1 cellular context compared by ENCODE assay signal in the genomic region with DNA sequence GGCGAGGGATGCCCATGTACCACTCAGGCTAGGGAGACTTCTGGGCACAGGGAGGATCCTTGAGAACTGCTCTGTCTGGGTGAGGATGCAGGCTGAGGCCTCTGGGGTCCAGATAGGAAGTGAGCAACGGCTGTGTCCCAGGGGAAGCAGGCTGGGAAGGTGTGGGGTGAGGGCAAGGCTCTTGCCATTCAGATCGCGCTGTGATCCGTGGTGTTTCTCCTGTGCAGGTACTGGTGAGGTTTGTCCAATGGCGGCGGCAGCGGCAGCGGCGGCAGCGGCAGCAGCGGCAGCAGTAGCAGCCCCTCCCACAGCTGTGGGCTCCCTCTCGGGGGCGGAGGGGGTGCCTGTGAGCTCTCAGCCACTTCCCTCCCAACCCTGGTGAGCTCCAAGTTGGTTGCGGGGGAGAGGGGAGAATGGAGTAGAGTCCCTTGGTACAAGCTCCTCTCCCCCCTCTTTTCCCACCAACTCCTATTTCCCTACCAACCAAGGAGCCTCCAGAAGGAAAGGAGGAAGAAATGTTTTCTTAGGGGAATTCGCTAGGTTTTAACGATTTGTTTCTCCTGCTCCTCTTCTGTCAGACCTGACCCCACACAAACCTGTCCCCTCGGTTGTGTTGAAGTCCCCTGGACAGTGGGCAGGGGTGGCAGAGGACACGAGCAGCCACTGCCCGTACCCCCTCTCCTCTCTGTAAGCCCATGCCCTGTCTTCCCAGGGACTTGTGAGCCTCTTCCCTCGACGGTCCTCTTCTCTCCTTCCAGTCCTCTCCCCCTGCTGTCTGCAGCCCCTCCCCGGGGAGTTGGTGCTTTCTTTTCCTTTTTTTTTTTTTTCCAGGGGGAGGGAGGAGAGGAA.
TF ChIP-seq lines count a peak whose summit lies in the region.

No MANE protein-coding gene starts in this region.

TF ChIP-seq in endothelial cell of umbilical vein, 7 proteins besides CTCF, POLR2A, EP300 and RAD21 (continued from another document):
- TF ChIP-seq JUN (IDR thresholded peaks at IDR 0.05; ENCODE audit: borderline replicate concordance, insufficient read depth, insufficient read length, low read depth), result no peak
